2 cellular contexts compared by ENCODE assay signal in the genomic region with DNA sequence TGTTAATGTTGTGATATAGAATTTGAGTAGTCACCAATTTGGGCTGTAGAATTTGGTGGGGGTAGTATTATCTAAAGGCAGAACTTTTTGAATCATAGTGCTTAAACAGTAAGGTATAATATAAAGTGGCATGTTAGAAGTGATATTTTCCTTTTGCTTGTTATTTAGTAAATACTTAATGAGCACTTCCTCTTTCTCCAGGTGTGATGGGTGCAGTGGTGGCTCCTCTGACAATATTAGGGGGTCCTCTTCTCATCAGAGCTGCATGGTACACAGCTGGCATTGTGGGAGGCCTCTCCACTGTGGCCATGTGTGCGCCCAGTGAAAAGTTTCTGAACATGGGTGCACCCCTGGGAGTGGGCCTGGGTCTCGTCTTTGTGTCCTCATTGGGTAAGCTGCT.
TF ChIP-seq lines count a peak whose summit lies in the region.

No MANE protein-coding gene starts in this region.

TF ChIP-seq in GM12891, 5 proteins besides CTCF, POLR2A, EP300 and RAD21:
- TF ChIP-seq SPI1 (IDR thresholded peaks at IDR 0.05; ENCODE audit: low read depth, low read length): peak; percentile 53; the same call in 1 of the 2 replicates
- TF ChIP-seq POU2F2 (IDR thresholded peaks at IDR 0.05; ENCODE audit: low read depth, low read length): no peak

TF ChIP-seq in K562, 482 proteins besides CTCF, POLR2A, EP300 and RAD21:
- peak; percentile 62 for TF ChIP-seq SPI1 (IDR thresholded peaks at IDR 0.05; ENCODE audit: borderline replicate concordance, low read depth, low read length)
- TF ChIP-seq, protein P1, sequence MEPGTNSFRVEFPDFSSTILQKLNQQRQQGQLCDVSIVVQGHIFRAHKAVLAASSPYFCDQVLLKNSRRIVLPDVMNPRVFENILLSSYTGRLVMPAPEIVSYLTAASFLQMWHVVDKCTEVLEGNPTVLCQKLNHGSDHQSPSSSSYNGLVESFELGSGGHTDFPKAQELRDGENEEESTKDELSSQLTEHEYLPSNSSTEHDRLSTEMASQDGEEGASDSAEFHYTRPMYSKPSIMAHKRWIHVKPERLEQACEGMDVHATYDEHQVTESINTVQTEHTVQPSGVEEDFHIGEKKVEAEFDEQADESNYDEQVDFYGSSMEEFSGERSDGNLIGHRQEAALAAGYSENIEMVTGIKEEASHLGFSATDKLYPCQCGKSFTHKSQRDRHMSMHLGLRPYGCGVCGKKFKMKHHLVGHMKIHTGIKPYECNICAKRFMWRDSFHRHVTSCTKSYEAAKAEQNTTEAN (CRISPR knock-in tag; IDR thresholded peaks at IDR 0.05): no peak
- TF ChIP-seq, protein P2, sequence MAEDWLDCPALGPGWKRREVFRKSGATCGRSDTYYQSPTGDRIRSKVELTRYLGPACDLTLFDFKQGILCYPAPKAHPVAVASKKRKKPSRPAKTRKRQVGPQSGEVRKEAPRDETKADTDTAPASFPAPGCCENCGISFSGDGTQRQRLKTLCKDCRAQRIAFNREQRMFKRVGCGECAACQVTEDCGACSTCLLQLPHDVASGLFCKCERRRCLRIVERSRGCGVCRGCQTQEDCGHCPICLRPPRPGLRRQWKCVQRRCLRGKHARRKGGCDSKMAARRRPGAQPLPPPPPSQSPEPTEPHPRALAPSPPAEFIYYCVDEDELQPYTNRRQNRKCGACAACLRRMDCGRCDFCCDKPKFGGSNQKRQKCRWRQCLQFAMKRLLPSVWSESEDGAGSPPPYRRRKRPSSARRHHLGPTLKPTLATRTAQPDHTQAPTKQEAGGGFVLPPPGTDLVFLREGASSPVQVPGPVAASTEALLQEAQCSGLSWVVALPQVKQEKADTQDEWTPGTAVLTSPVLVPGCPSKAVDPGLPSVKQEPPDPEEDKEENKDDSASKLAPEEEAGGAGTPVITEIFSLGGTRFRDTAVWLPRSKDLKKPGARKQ (CRISPR knock-in tag; IDR thresholded peaks at IDR 0.05): no peak
- TF ChIP-seq ERF (CRISPR knock-in tag; IDR thresholded peaks at IDR 0.05): no peak
- TF ChIP-seq RBFOX2 (IDR thresholded peaks at IDR 0.05; ENCODE audit: low read depth, low read length): 0 out of 2 replicates have a peak, but pooled peaks have one; percentile 23
- no peak for TF ChIP-seq ZKSCAN1 (IDR thresholded peaks at IDR 0.05; ENCODE audit: low read depth, low read length)
- TF ChIP-seq ZNF347 (CRISPR knock-in tag; IDR thresholded peaks at IDR 0.05; ENCODE audit: low read depth): no peak
